In the genomic region with DNA sequence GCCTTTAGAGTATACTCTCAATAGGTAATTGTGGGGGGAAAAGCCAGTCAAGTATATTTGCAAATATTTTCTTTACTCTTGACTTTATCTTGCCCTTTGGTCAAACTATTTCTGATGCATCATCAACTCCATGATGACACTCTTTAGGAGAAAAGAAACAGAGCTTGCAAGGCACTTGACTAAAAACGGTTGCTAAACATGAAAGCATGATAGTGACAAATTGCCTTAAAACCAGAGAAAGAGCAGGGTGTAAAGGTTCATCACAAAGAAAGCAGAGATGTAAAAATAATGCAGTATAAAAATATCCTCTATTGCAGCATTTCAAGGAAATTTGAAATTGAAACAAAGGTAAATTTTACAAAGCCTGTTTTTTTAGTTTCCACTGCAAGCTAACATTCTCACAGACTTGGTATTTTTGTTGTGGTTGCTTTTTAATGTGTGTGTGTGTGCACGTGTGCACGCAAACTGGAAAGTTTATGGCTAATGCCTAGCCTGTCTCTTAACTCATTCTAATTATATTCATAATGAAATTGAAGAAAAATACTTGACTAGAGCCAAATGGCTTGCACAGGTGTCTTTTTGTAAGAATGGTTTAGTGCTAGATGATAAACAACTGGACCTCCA, we compare ENCODE assay signal across 30 cellular contexts.
DNase-seq lines count a peak whose midpoint lies in the region; ATAC-seq and TF ChIP-seq lines count a peak whose summit lies in the region.
"Had no signal": no experiment of that assay in that cellular context is flagged by ENCODE, and none has a peak within 500 bp of the region (broad histone marks: within the 10 kb centered on the region; RNA-seq: fewer than 3 reads in every experiment).

No MANE protein-coding gene starts in this region.

- peaks cover 30% of the 10 kb centered on the region for H3K9me3 Mint-ChIP-seq in activated T-cell treated with anti-CD3 and anti-CD28 coated beads, Interleukin-2, amount 50 U/mL, for 24 hours

- H3K27ac Mint-ChIP-seq in activated T-cell treated with anti-CD3 and anti-CD28 coated beads, Interleukin-2, amount 50 U/mL, for 24 hours, result peak overlapping the region; percentile 75
- H3K27ac Mint-ChIP-seq: WTC11 had no signal

- TF ChIP-seq POLR2A in esophagus squamous epithelium (IDR thresholded peaks at IDR 0.05), result no peak

- no peaks in the 10 kb centered on the region for H3K27me3 ChIP-seq in MG63
- no peaks in the 10 kb centered on the region for H3K27me3 ChIP-seq in esophagus squamous epithelium
- H3K27me3 ChIP-seq: adrenal gland, brain microvascular endothelial cell, dorsolateral prefrontal cortex, gastrocnemius medialis, Peyer's patch, SJCRH30 had no signal

- H3K36me3 ChIP-seq in MG63 (no peaks in the 10 kb centered on the region), esophagus squamous epithelium (no peaks in the 10 kb centered on the region)
- H3K36me3 ChIP-seq: adrenal gland, brain microvascular endothelial cell, gastrocnemius medialis, HAP-1, Peyer's patch, SJCRH30 had no signal

- H3K27ac ChIP-seq in esophagus squamous epithelium, result no peak overlapping the region
- H3K27ac ChIP-seq: A549, adrenal gland, brain microvascular endothelial cell, dorsolateral prefrontal cortex, gastrocnemius medialis, parathyroid adenoma, Peyer's patch, SJCRH30 had no signal

- H3K9me3 ChIP-seq in MG63 (no peaks in the 10 kb centered on the region; the same call in 1 of the 2 replicates), esophagus squamous epithelium (peaks cover 0 to 5% (median 0%) of the 10 kb centered on the region in 3 donors)
- H3K9me3 ChIP-seq: A549, gastrocnemius medialis, HAP-1 had no signal

- no peaks in the 10 kb centered on the region for H3K27me3 Mint-ChIP-seq in activated T-cell treated with anti-CD3 and anti-CD28 coated beads, Interleukin-2, amount 50 U/mL, for 24 hours

- no peak overlapping the region for H3K4me3 Mint-ChIP-seq in activated T-cell treated with anti-CD3 and anti-CD28 coated beads, Interleukin-2, amount 50 U/mL, for 24 hours
- H3K4me3 Mint-ChIP-seq: CD8-positive, alpha-beta memory T cell; immature natural killer cell; neural crest cell; WTC11 had no signal

- H3K4me3 ChIP-seq in MG63 (no peak overlapping the region), esophagus squamous epithelium (no peak overlapping the region)
- H3K4me3 ChIP-seq: A549, adrenal gland, dorsolateral prefrontal cortex, gastrocnemius medialis, HAP-1, Peyer's patch, SJCRH30 had no signal

- no peak for TF ChIP-seq CTCF in esophagus squamous epithelium (IDR thresholded peaks at IDR 0.05)

- peaks cover 18% of the 10 kb centered on the region for H3K4me1 Mint-ChIP-seq in activated T-cell treated with anti-CD3 and anti-CD28 coated beads, Interleukin-2, amount 50 U/mL, for 24 hours (ENCODE audit: low read depth)
- H3K4me1 Mint-ChIP-seq: neural crest cell, WTC11 had no signal

- H3K36me3 Mint-ChIP-seq in activated T-cell treated with anti-CD3 and anti-CD28 coated beads, Interleukin-2, amount 50 U/mL, for 24 hours (ENCODE audit: low read depth), result peaks cover 79% of the 10 kb centered on the region

- DNase-seq in activated T-cell treated with anti-CD3 and anti-CD28 coated beads, Interleukin-2, amount 50 U/mL, for 24 hours, result no peak
- DNase-seq in activated T-cell treated with anti-CD3 and anti-CD28 coated beads, Interleukin-2, amount 50 U/mL, for 48 hours, result no peak
- DNase-seq in NCI-H187 treated with DMSO at 0.1 percent for 48 hours (lab: John Stamatoyannopoulos, UW) (peak; percentile 83), NCI-H774 (lab: John Stamatoyannopoulos, UW) (peak; percentile 42), MG63 (no peak), esophagus squamous epithelium (lab: John Stamatoyannopoulos, UW) (no peak), NCI-H2107 treated with DMSO at 0.1 percent for 48 hours (lab: John Stamatoyannopoulos, UW; ENCODE audit: unreplicated experiment) (no peak)
- DNase-seq in stimulated activated naive CD8-positive, alpha-beta T cell treated with anti-CD3 and anti-CD28 coated beads, Interleukin-15, Interleukin-2, amounts not matched to agents 100 U/mL and 50 U/mL, for 24 hours, result no peak
- DNase-seq: activated CD8-positive, alpha-beta memory T cell treated with anti-CD3 and anti-CD28 coated beads, Interleukin-2, amount 50 U/mL, for 4 hours; activated gamma-delta T cell; adrenal gland; AML-193; CD8-positive, alpha-beta memory T cell; dorsolateral prefrontal cortex; gastrocnemius medialis; hippocampal formation; immature natural killer cell; KG1; left colon; NCI-H2081 treated with DMSO at 0.1 percent for 48 hours; NCI-H524 treated with DMSO at 0.1 percent for 48 hours; Peyer's patch; SJCRH30; trophoblast cell had no signal

- no peaks in the 10 kb centered on the region for H3K4me1 ChIP-seq in esophagus squamous epithelium
- H3K4me1 ChIP-seq: A549, adrenal gland, gastrocnemius medialis, parathyroid adenoma, Peyer's patch had no signal

- peak; percentile 14 for ATAC-seq in stimulated activated naive CD8-positive, alpha-beta T cell treated with anti-CD3 and anti-CD28 coated beads, Interleukin-15, Interleukin-2, amounts not matched to agents 100 U/mL and 50 U/mL, for 24 hours
- ATAC-seq: A549, gastrocnemius medialis, left colon, WTC11 had no signal

- intact Hi-C loops in esophagus squamous epithelium (cut with DNase I), result no loop called here

- WGBS in esophagus squamous epithelium, 2 donors, result 73 to 86% methylated on average over 3 of the region's 3 CpGs

Comparison
In these comparisons a context has a peak if more than half of its experiments do, and no peak if none do; other contexts are left out.
1. DNase-seq: peak in NCI-H187 treated with DMSO at 0.1 percent for 48 hours (single experiment) and NCI-H774 (single experiment); none in activated T-cell treated with anti-CD3 and anti-CD28 coated beads, Interleukin-2, amount 50 U/mL, for 24 hours (single experiment), activated T-cell treated with anti-CD3 and anti-CD28 coated beads, Interleukin-2, amount 50 U/mL, for 48 hours (0 of 2), stimulated activated naive CD8-positive, alpha-beta T cell treated with anti-CD3 and anti-CD28 coated beads, Interleukin-15, Interleukin-2, amounts not matched to agents 100 U/mL and 50 U/mL, for 24 hours (single experiment), MG63 (single experiment), esophagus squamous epithelium (single experiment) and NCI-H2107 treated with DMSO at 0.1 percent for 48 hours (single experiment).